27 cellular contexts compared by ENCODE assay signal in the genomic region with DNA sequence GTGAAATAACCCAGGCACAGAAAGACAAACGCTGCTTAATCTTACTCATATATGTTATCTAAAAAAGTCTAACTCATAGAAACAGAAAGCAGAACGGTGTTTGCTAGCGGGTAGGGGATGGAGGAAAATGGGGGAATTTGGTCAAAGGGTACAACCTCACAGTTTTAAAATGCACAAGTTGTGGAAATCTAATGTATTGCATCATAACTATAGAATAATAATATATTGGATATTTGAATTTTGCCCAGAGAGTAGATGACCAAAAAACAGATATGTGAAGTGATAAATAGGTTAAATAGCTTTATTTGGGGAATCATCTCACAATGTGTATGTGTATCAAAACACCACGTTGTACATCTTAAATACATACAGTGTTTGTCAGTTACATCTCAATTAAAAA. TPM values are rescaled to one million over a fixed set of nuclear protein-coding genes. Genes with fewer than 3 reads are reported as not detected.
DNase-seq lines count a peak whose midpoint lies in the region; ATAC-seq, FAIRE-seq and TF ChIP-seq lines count a peak whose summit lies in the region.
"Had no signal": no experiment of that assay in that cellular context is flagged by ENCODE, and none has a peak within 500 bp of the region (broad histone marks: within the 10 kb centered on the region; RNA-seq: fewer than 3 reads in every experiment).

No MANE protein-coding gene starts in this region.

- H3K9me3 Mint-ChIP-seq in T-helper 1 cell treated with Interleukin-12 subunit alpha and Interleukin-12 subunit beta and Interleukin-4 antibody, amounts not matched to agents 30 μg/mL and 1 μg/mL, for 36 hours: peaks cover 17% of the 10 kb centered on the region

- no peak overlapping the region for H3K23ac ChIP-seq in IMR-90 (ENCODE audit: low read depth, low read length)

- no peak overlapping the region for H3K27ac ChIP-seq in IMR-90 (ENCODE audit: insufficient read depth, low read length)
- no peak overlapping the region for H3K27ac ChIP-seq in K562 (ENCODE audit: extremely low read depth, low read depth, low read length)
- H3K27ac ChIP-seq in A673 (ENCODE audit: low read depth, low read length, poor library complexity, severe bottlenecking): no peak overlapping the region
- H3K27ac ChIP-seq: 22Rv1, A549, BLaER1 had no signal

- H3K4me1 Mint-ChIP-seq in T-helper 1 cell treated with Interleukin-12 subunit alpha and Interleukin-12 subunit beta and Interleukin-4 antibody, amounts not matched to agents 30 μg/mL and 1 μg/mL, for 36 hours (ENCODE audit: low read depth): peaks cover 11% of the 10 kb centered on the region
- H3K4me1 Mint-ChIP-seq: CD14-positive monocyte; CD4-positive, CD25-positive, alpha-beta regulatory T cell; CD8-positive, alpha-beta memory T cell had no signal

- BruUV-seq in IMR-90 (replicated peaks; lab: Mats Ljungman, UMichigan) (no TSS peak), K562 (replicated peaks; lab: Mats Ljungman, UMichigan) (no TSS peak), A673 (replicated peaks; lab: Mats Ljungman, UMichigan) (no TSS peak)

- H3K14ac ChIP-seq in IMR-90 (replicated peaks; ENCODE audit: low read depth, low read length): no peak overlapping the region

- H3K4me3 Mint-ChIP-seq in T-helper 1 cell treated with Interleukin-12 subunit alpha and Interleukin-12 subunit beta and Interleukin-4 antibody, amounts not matched to agents 30 μg/mL and 1 μg/mL, for 36 hours: no peak overlapping the region
- H3K4me3 Mint-ChIP-seq: CD14-positive monocyte; CD4-positive, alpha-beta memory T cell; CD4-positive, CD25-positive, alpha-beta regulatory T cell; CD8-positive, alpha-beta memory T cell had no signal

- H3K4me3 ChIP-seq in IMR-90 (ENCODE audit: insufficient read depth, low read depth, low read length) (no peak overlapping the region), K562 (no peak overlapping the region), A673 (ENCODE audit: low read depth, low read length, poor library complexity, severe bottlenecking) (no peak overlapping the region)
- H3K4me3 ChIP-seq: A549, BLaER1, GM12878 had no signal

- peaks cover 5% of the 10 kb centered on the region for H3K27me3 Mint-ChIP-seq in T-helper 1 cell treated with Interleukin-12 subunit alpha and Interleukin-12 subunit beta and Interleukin-4 antibody, amounts not matched to agents 30 μg/mL and 1 μg/mL, for 36 hours (ENCODE audit: low read depth)

- no peak for DNase-seq in T-helper 1 cell
- DNase-seq in IMR-90: no peak
- DNase-seq in K562 (ENCODE audit: extremely low read depth in 1 of 4, low spot score in 3 of 4): no peak
- no peak for DNase-seq in A673 (ENCODE audit: low spot score)
- DNase-seq: ACHN; BE2C; C1 segment of cervical spinal cord; CD4-positive, alpha-beta memory T cell; CD4-positive, CD25-positive, alpha-beta regulatory T cell; CD8-positive, alpha-beta memory T cell; COR-L47; DMS 273 treated with DMSO at 0.1 percent for 48 hours; DMS153; DMS53; DMS79; DND-41; EL; GDM1 had no signal

- TF ChIP-seq RAD21 in IMR-90 (IDR thresholded peaks at IDR 0.05; ENCODE audit: low read length): no peak
- no peak for TF ChIP-seq RAD21 in K562 (CRISPR knock-in tag; conservative IDR thresholded peaks at IDR 0.05 in 1 of 2, IDR thresholded peaks at IDR 0.05 in 1 of 2)

- no peak overlapping the region for H3K18ac ChIP-seq in IMR-90 (ENCODE audit: low read depth, low read length)

- H3K79me2 ChIP-seq in K562 (ENCODE audit: control insufficient read depth, insufficient read depth, low read length): no peaks in the 10 kb centered on the region

- intact Hi-C loops in IMR-90 (cut with micrococcal nuclease): no loop called here
- intact Hi-C loops in K562 (cut with micrococcal nuclease): no loop called here
- intact Hi-C loops in A673 (cut with micrococcal nuclease; ENCODE audit: unreplicated experiment): no loop called here

- H4K20me1 ChIP-seq in IMR-90 (ENCODE audit: insufficient read depth, low read length) (no peaks in the 10 kb centered on the region), K562 (replicated peaks; ENCODE audit: control insufficient read depth, insufficient read depth, low read length) (no peaks in the 10 kb centered on the region)
- H4K20me1 ChIP-seq: BLaER1 had no signal

- no peak overlapping the region for H3K4ac ChIP-seq in IMR-90 (ENCODE audit: low read depth, low read length)

- peaks cover 19% of the 10 kb centered on the region for H3K36me3 ChIP-seq in IMR-90 (ENCODE audit: control insufficient read depth, insufficient read depth, low read length)
- H3K36me3 ChIP-seq in K562 (ENCODE audit: control insufficient read depth, insufficient read depth, low read length): no peaks in the 10 kb centered on the region
- H3K36me3 ChIP-seq in A673 (ENCODE audit: insufficient read depth, low read length, poor library complexity, severe bottlenecking): no peaks in the 10 kb centered on the region
- H3K36me3 ChIP-seq: BE2C, BLaER1 had no signal

- no peak overlapping the region for H2BK15ac ChIP-seq in IMR-90 (ENCODE audit: low read depth, low read length)

- TF ChIP-seq POLR2A in IMR-90 (IDR thresholded peaks at IDR 0.05; ENCODE audit: low read depth, low read length) (no peak), K562 (conservative IDR thresholded peaks at IDR 0.05) (no peak)

- H3K56ac ChIP-seq in IMR-90 (ENCODE audit: extremely low read depth, insufficient read depth, low read length): no peak overlapping the region

- ATAC-seq in IMR-90 (ENCODE audit: low read depth) (no peak), K562 (no peak)
- ATAC-seq: GM12878 had no signal

- H2BK20ac ChIP-seq in IMR-90 (ENCODE audit: low read depth, low read length): no peak overlapping the region

- no peak overlapping the region for H4K5ac ChIP-seq in IMR-90 (ENCODE audit: low read depth, low read length)

- H3K79me1 ChIP-seq in IMR-90 (ENCODE audit: low read depth in 1 of 2, low read length in 2 of 2): peaks cover 21 to 22% of the 10 kb centered on the region in 2 experiments

- WGBS in IMR-90 (ENCODE audit: extremely low coverage in 2 of 2, insufficient read length in 1 of 2), 2 experiments: no CpG with 5 or more reads among the region's 4 CpGs
- WGBS in K562 (ENCODE audit: insufficient coverage, low coverage, missing lambda C conversion rate): 8% methylated on average over 4 of the region's 4 CpGs

- peaks cover 2% of the 10 kb centered on the region for H3K36me3 Mint-ChIP-seq in T-helper 1 cell treated with Interleukin-12 subunit alpha and Interleukin-12 subunit beta and Interleukin-4 antibody, amounts not matched to agents 30 μg/mL and 1 μg/mL, for 36 hours (ENCODE audit: low read depth)
- H3K36me3 Mint-ChIP-seq: CD14-positive monocyte; CD4-positive, alpha-beta memory T cell; CD4-positive, CD25-positive, alpha-beta regulatory T cell; CD8-positive, alpha-beta memory T cell had no signal

- CTCF ChIA-PET in IMR-90 (lab: Yijun Ruan, JAX) (no interaction called here), K562 (lab: Yijun Ruan, JAX; ENCODE audit: low intra/inter-chr PET ratio) (no interaction called here), A673 (lab: Charles Lee) (no interaction called here)

- H4K91ac ChIP-seq in IMR-90 (ENCODE audit: insufficient read depth, low read depth, low read length): no peak overlapping the region

- TF ChIP-seq CTCF in IMR-90 (conservative IDR thresholded peaks at IDR 0.05; ENCODE audit: low read depth, low read length): no peak
- no peak for TF ChIP-seq CTCF in K562 (IDR thresholded peaks at IDR 0.05 in 2 of 3, conservative IDR thresholded peaks at IDR 0.05 in 1 of 3; ENCODE audit: insufficient read depth in 2 of 3, low read depth in 1 of 3, low read length in 3 of 3)
- TF ChIP-seq CTCF in A673 (conservative IDR thresholded peaks at IDR 0.05; ENCODE audit: low read depth, low read length): no peak

- no peak for FAIRE-seq in K562 (lab: Jason Lieb, UNC)
- FAIRE-seq: A549, GM12892, GM18507 had no signal

- H2BK5ac ChIP-seq in IMR-90 (ENCODE audit: low read depth, low read length, poor library complexity, severe bottlenecking): no peak overlapping the region

- no peak overlapping the region for H4K8ac ChIP-seq in IMR-90 (ENCODE audit: low read depth in 2 of 2, low read length in 2 of 2)

- H2AK5ac ChIP-seq in IMR-90 (ENCODE audit: low read depth, low read length): no peak overlapping the region

- peak overlapping the region; percentile 36 for H3K27ac Mint-ChIP-seq in T-helper 1 cell treated with Interleukin-12 subunit alpha and Interleukin-12 subunit beta and Interleukin-4 antibody, amounts not matched to agents 30 μg/mL and 1 μg/mL, for 36 hours
- H3K27ac Mint-ChIP-seq: CD14-positive monocyte; CD4-positive, alpha-beta memory T cell; CD4-positive, CD25-positive, alpha-beta regulatory T cell; CD8-positive, alpha-beta memory T cell had no signal

- H3K4me2 ChIP-seq in IMR-90 (ENCODE audit: low read depth, low read length): no peak overlapping the region
- no peak overlapping the region for H3K4me2 ChIP-seq in K562 (ENCODE audit: insufficient read depth, low read length)
- H3K4me2 ChIP-seq: A549, BLaER1 had no signal

- dilution Hi-C loops in IMR-90 (cut with HindIII; ENCODE audit: low sequenced_read_pairs, unreplicated experiment): no loop called here

- no peaks in the 10 kb centered on the region for H3K4me1 ChIP-seq in IMR-90 (ENCODE audit: control insufficient read depth, insufficient read depth, low read length)
- peaks cover 0 to 3% of the 10 kb centered on the region in 2 experiments; a peak in 2 of 5 replicates for H3K4me1 ChIP-seq in K562 (replicated peaks in 1 of 2; ENCODE audit: control insufficient read depth in 2 of 2, insufficient read depth in 2 of 2, low read length in 2 of 2)
- peaks cover 19% of the 10 kb centered on the region for H3K4me1 ChIP-seq in A673 (ENCODE audit: insufficient read depth, low read length, poor library complexity, severe bottlenecking)
- H3K4me1 ChIP-seq: A549, BE2C had no signal

- no peak for TF ChIP-seq EP300 in K562 (IDR thresholded peaks at IDR 0.05; ENCODE audit: low read length)

- no peak overlapping the region for H2AK9ac ChIP-seq in IMR-90 (replicated peaks; ENCODE audit: low read depth, low read length, poor library complexity)

- H3K9ac ChIP-seq in IMR-90 (ENCODE audit: low read depth, low read length): no peak overlapping the region
- H3K9ac ChIP-seq in K562 (ENCODE audit: insufficient read depth in 1 of 2, low read depth in 2 of 2, low read length in 2 of 2): no peak overlapping the region
- H3K9ac ChIP-seq: BLaER1 had no signal

- POLR2A ChIA-PET in IMR-90 (lab: Charles Lee; ENCODE audit: unreplicated experiment) (no interaction called here), K562 (lab: Yijun Ruan, JAX) (no interaction called here), A673 (lab: Charles Lee; ENCODE audit: low non-redundant PET) (no interaction called here)

- H2AFZ ChIP-seq in IMR-90 (replicated peaks; ENCODE audit: low read length, poor library complexity) (no peak overlapping the region), K562 (ENCODE audit: low read depth, low read length) (no peak overlapping the region)

- H3K9me3 ChIP-seq in IMR-90 (ENCODE audit: control insufficient read depth, insufficient read depth, low read length) (peaks cover 12% of the 10 kb centered on the region), K562 (replicated peaks; ENCODE audit: control insufficient read depth, insufficient read depth, low read depth, low read length) (peaks cover 7% of the 10 kb centered on the region; the same call in 1 of the 2 replicates), A673 (ENCODE audit: low read depth, low read length, poor library complexity, severe bottlenecking) (peaks cover 6% of the 10 kb centered on the region)
- H3K9me3 ChIP-seq: BE2C had no signal

- H2BK120ac ChIP-seq in IMR-90 (ENCODE audit: low read depth, low read length): no peak overlapping the region

- in situ Hi-C loops in IMR-90 (cut with MboI; ENCODE audit: low sequenced_read_pairs): no loop called here
- in situ Hi-C loops in K562 (cut with MboI): no loop called here

- H3K9me1 ChIP-seq in IMR-90 (ENCODE audit: insufficient read depth, low read length): no peaks in the 10 kb centered on the region
- no peaks in the 10 kb centered on the region for H3K9me1 ChIP-seq in K562 (ENCODE audit: control insufficient read depth, insufficient read depth, low read length)

- H3K27me3 ChIP-seq in IMR-90 (ENCODE audit: control insufficient read depth, insufficient read depth, low read length) (no peaks in the 10 kb centered on the region), K562 (ENCODE audit: control insufficient read depth in 2 of 2, insufficient read depth in 2 of 2, low read length in 2 of 2) (no peaks in the 10 kb centered on the region), A673 (replicated peaks; ENCODE audit: insufficient read depth, low read depth, low read length, poor library complexity) (no peaks in the 10 kb centered on the region)
- H3K27me3 ChIP-seq: BLaER1 had no signal

RNA-seq across cellular contexts. Expression of a gene that starts 22.3 kb away (rescaled TPM):
- total RNA-seq in IMR-90 (2012; rRNA removed) (38.9 and 41.6 TPM in 2 replicates), K562 (2014; rRNA removed) (0.18 and 0.24 TPM in 2 replicates), K562 (2014; rRNA removed; fragmentation: Illumina TruSeq; extraction: Trizol) (0.69 and 0.83 TPM in 2 replicates), K562 (2015; rRNA removed; fragmentation: Illumina TruSeq; extraction: Trizol) (0.94 and 1.1 TPM in 2 replicates), K562 (2021) (0.92 and 1.2 TPM in 2 replicates), A673 (2021) (28.6 and 31.6 TPM in 2 replicates)
- polyA plus RNA-seq in IMR-90 (2012; rRNA removed) (39.6 and 48.7 TPM in 2 replicates), K562 (2011; rRNA removed) (0.14 and 1.7 TPM in 2 replicates), K562 (2014; fragmentation: Illumina TruSeq; extraction: Trizol) (1.5 and 1.7 TPM in 2 replicates), K562 (2014; fragmentation: Nextera tagmentation; extraction: Ambion mirVana) (under 1 TPM; 0.28 to 0.34 TPM), K562 (2014; rRNA removed) (0.53 and 1.1 TPM in 2 replicates)
- 22.2 and 23.7 TPM in 2 replicates for polyA plus RNA-seq in IMR-90 (2012; cell fraction: cytosol; rRNA removed)
- 20.0 and 79.2 TPM in 2 replicates for polyA plus RNA-seq in IMR-90 (2012; cell fraction: nucleus; rRNA removed; ENCODE audit: low replicate concordance)
- 1.5 TPM in 2 replicates for total RNA-seq in K562 (2011; cell fraction: chromatin; rRNA removed; ENCODE audit: low replicate concordance)
- total RNA-seq in K562 (2011; cell fraction: nucleolus; rRNA removed): 0.13 and 0.67 TPM in 2 replicates
- total RNA-seq in K562 (2011; cell fraction: nucleoplasm; rRNA removed): 1.6 TPM in 2 replicates
- 0.10 and 0.70 TPM in 2 replicates for polyA plus RNA-seq in K562 (2011; cell fraction: cytosol; rRNA removed)
- 0.18 and 1.4 TPM in 2 replicates for polyA plus RNA-seq in K562 (2011; cell fraction: nucleus; rRNA removed)
- polyA plus RNA-seq in K562 (2012): 2.3 and 3.3 TPM in 2 replicates
- 0.24 and 1.3 TPM in 2 replicates for polyA minus RNA-seq in K562 (2011; rRNA and poly(A)+ RNA removed)
- polyA minus RNA-seq in K562 (2011; cell fraction: cytosol; rRNA and poly(A)+ RNA removed): 0.46 and 1.2 TPM in 2 replicates
- polyA minus RNA-seq in K562 (2011; cell fraction: nucleus; rRNA and poly(A)+ RNA removed): 0.44 and 0.81 TPM in 2 replicates
- total RNA-seq: CD4-positive, alpha-beta memory T cell; CD4-positive, CD25-positive, alpha-beta regulatory T cell; CD8-positive, alpha-beta memory T cell; G401 had no signal
- polyA plus RNA-seq: CD14-positive monocyte; CD8-positive, alpha-beta memory T cell had no signal

Comparison
In these comparisons a context has a peak if more than half of its experiments do, and no peak if none do; other contexts are left out.
1. RNA of a gene that starts 22.3 kb away (total RNA-seq): 38.9 to 41.6 TPM in IMR-90 and 28.6 to 31.6 TPM in A673; 0.13 to 1.6 TPM in K562; every median in the first group is over 10 times any median in the second.